1 cellular context compared by ENCODE assay signal in the genomic region with DNA sequence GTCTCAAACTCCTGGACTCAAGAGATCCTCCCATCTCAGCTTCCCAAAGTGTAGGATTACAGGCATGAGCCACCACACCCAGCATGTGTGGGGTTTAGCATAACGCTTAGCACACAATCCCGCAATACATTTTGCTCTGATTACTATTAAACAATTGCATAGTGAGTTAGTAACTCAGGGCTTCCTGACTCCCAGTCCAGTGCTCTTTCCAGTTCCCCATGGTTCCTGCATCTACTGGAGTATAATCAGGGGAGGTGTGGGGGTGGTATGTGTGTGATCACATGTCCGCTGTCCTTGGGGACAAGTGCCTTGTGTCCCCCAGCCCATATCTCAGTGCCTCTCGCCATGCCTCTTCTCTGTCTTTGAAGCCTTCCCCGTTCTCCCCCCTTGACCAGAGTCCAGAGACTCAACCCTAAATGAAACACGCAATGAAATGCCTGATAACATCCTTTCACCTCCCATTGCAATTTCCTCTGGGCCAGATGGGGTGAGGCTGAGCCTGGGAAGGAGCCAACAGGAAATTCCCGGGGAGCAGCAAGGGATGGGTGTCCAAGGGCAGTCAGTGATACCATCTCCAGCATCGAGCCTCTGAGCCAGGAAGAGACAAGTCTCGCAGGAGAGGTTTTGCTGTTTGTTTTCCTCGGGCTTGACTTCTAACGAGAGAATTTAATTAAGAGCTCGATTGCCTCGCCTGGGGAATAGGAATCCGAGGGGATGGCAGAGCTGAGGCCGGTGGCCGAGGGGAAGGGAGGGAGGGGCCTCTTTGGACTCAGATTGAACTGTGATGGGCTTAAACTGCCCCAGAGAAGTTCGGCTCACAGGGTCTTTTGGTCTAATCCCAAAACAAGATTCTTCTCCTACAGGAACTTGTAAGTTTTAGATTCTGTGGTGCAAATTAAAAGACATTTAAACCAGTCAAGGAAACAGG.
TF ChIP-seq lines count a peak whose summit lies in the region.

No MANE protein-coding gene starts in this region.

TF ChIP-seq in endothelial cell of umbilical vein, 7 proteins besides CTCF, POLR2A, EP300 and RAD21 (continued from another document):
- TF ChIP-seq, protein P1, sequence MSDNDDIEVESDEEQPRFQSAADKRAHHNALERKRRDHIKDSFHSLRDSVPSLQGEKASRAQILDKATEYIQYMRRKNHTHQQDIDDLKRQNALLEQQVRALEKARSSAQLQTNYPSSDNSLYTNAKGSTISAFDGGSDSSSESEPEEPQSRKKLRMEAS (IDR thresholded peaks at IDR 0.05; ENCODE audit: insufficient read depth, insufficient read length): no peak
- TF ChIP-seq FOS (IDR thresholded peaks at IDR 0.05; ENCODE audit: borderline replicate concordance, insufficient read depth, low read length): no peak
- peak; percentile 88 for TF ChIP-seq POLR2AphosphoS5 (IDR thresholded peaks at IDR 0.05; ENCODE audit: insufficient read depth, low read depth, low read length)
- peak; percentile 7 for TF ChIP-seq MYC (IDR thresholded peaks at IDR 0.05; ENCODE audit: low read depth, low read length)
- no peak for TF ChIP-seq JUN (IDR thresholded peaks at IDR 0.05; ENCODE audit: borderline replicate concordance, insufficient read depth, insufficient read length, low read depth)
